8 cellular contexts compared by ENCODE assay signal in the genomic region with DNA sequence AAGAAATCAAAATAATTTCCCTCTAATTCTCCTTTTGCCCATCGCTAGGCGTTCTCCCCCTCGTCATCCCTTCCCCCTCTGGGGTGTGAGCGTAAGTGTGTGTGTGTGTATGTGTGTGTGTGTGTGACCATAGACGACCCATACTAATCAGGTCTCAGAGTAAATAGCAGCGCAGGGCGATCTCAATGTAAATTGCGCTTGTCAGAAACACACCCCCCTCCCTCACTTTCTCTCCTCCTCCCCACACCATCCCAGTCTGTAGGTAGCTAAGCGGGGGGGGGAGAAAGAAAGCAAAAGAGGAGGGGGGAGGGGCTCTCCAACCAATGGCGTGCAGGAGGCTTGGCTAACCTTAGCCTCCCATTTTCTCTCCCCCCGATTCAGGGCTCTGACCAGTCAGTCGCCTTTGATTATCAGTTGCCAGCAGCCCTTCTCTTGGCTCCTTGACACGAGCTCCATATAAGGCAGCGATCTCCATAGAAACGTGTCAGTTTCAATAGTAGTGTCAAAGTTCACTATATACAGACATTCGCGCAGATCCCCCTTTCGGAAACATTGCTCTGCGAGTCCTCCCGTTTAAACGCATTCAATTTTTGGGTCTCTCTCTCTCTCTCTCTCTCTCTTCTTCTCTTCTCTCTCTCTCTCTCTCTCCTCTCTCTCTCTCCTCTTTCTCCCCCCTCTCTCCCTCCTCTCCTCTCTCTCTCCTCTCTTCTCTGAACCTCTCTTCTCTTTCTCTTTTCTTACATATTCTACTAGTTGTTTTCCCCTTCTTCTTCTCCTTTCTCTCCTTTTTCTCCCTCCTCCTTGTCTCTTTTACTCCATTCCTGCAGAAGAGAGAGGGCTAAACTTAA. TPM values are rescaled to one million over a fixed set of nuclear protein-coding genes. Genes with fewer than 3 reads are reported as not detected.
DNase-seq lines count a peak whose midpoint lies in the region; ATAC-seq and TF ChIP-seq lines count a peak whose summit lies in the region.

A gene (plus strand): TSS at position 546 of the 848 bp plus-strand sequence. CDS start 1,802 bp downstream, outside the sequence.

- no peak for DNase-seq in activated T-cell treated with anti-CD3 and anti-CD28 coated beads, Interleukin-2, amount 50 U/mL, for 4 hours
- DNase-seq in activated T-cell treated with anti-CD3 and anti-CD28 coated beads, Interleukin-2, amount 50 U/mL, for 48 hours, result no peak
- DNase-seq in NCI-H1105 (lab: John Stamatoyannopoulos, UW) (peak; percentile 88), SW 1271 (lab: John Stamatoyannopoulos, UW) (peak; percentile 89 to 99), esophagus muscularis mucosa (ENCODE audit: extremely low spot score) (peak; percentile 96), nephron progenitor cell (peak; percentile 80)
- DNase-seq in stimulated activated CD4-positive, alpha-beta T cell treated with anti-CD3 and anti-CD28 coated beads, Interleukin-12 subunit alpha, Interleukin-12 subunit beta, amount 100 ng/mL, for 4 hours, result no peak

- peak within 1 kb of the TSS; percentile 71 to 87 (median 76) for H3K4me3 ChIP-seq in esophagus muscularis mucosa

- peaks cover 0 to 2% (median 0%) of the 10 kb centered on the region in 4 donors for H3K36me3 ChIP-seq in esophagus muscularis mucosa

- H3K9me3 Mint-ChIP-seq in activated T-cell treated with anti-CD3 and anti-CD28 coated beads, Interleukin-2, amount 50 U/mL, for 4 hours, result no peaks in the 10 kb centered on the region
- no peaks in the 10 kb centered on the region for H3K9me3 Mint-ChIP-seq in nephron progenitor cell

- intact Hi-C loops in esophagus muscularis mucosa (cut with DNase I), result loop anchor here (2.0 to 10.0 kb wide), 3 partner anchors 38 to 332 kb away; no protein-coding TSS in a partner anchor

- peaks cover 47 to 75% (median 59%) of the 10 kb centered on the region in 4 donors for H3K4me1 ChIP-seq in esophagus muscularis mucosa

- H3K36me3 Mint-ChIP-seq in activated T-cell treated with anti-CD3 and anti-CD28 coated beads, Interleukin-2, amount 50 U/mL, for 4 hours (ENCODE audit: insufficient read depth), result no peaks in the 10 kb centered on the region
- peaks cover 23% of the 10 kb centered on the region for H3K36me3 Mint-ChIP-seq in nephron progenitor cell (ENCODE audit: low read depth)

- TF ChIP-seq CTCF in esophagus muscularis mucosa (IDR thresholded peaks at IDR 0.05), result peak; percentile 47 to 100 (median 89)
- no peak for TF ChIP-seq CTCF in nephron progenitor cell (IDR thresholded peaks at IDR 0.05)

- WGBS in esophagus muscularis mucosa, result 2% methylated on average over 21 of the region's 21 CpGs

- peaks cover 46% of the 10 kb centered on the region for H3K27me3 Mint-ChIP-seq in activated T-cell treated with anti-CD3 and anti-CD28 coated beads, Interleukin-2, amount 50 U/mL, for 4 hours (ENCODE audit: low read depth)
- peaks cover 11% of the 10 kb centered on the region for H3K27me3 Mint-ChIP-seq in nephron progenitor cell (ENCODE audit: low read depth, poor library complexity)

- H3K27ac Mint-ChIP-seq in nephron progenitor cell, result no peak within 1 kb of the TSS

- no peaks in the 10 kb centered on the region for H3K9me3 ChIP-seq in esophagus muscularis mucosa

- H3K27me3 ChIP-seq in esophagus muscularis mucosa, result peaks cover 0 to 35% (median 7%) of the 10 kb centered on the region in 4 donors

- peak within 1 kb of the TSS; percentile 73 for H3K4me3 Mint-ChIP-seq in activated T-cell treated with anti-CD3 and anti-CD28 coated beads, Interleukin-2, amount 50 U/mL, for 4 hours
- H3K4me3 Mint-ChIP-seq in nephron progenitor cell, result peak within 1 kb of the TSS; percentile 94

- no peak for TF ChIP-seq POLR2A in esophagus muscularis mucosa (IDR thresholded peaks at IDR 0.05; ENCODE audit: low read depth)

- TF ChIP-seq EP300 in esophagus muscularis mucosa (IDR thresholded peaks at IDR 0.05), result no peak

- H3K27ac ChIP-seq in esophagus muscularis mucosa (replicated peaks in 1 of 4), result peak within 1 kb of the TSS; percentile 77 to 95 (median 91)

- peaks cover 20% of the 10 kb centered on the region for H3K4me1 Mint-ChIP-seq in activated T-cell treated with anti-CD3 and anti-CD28 coated beads, Interleukin-2, amount 50 U/mL, for 4 hours (ENCODE audit: low read depth)
- peaks cover 27% of the 10 kb centered on the region for H3K4me1 Mint-ChIP-seq in nephron progenitor cell

- no peak for ATAC-seq in activated T-cell treated with anti-CD3 and anti-CD28 coated beads, Interleukin-2, amount 50 U/mL, for 4 hours
- ATAC-seq in GM21529 (IDR thresholded peaks at IDR 0.05; ENCODE audit: unreplicated experiment), result no peak

RNA-seq across cellular contexts. Expression of the gene that starts here (rescaled TPM):
- under 1 TPM; 0.08 to 0.21 (median 0.10) TPM for total RNA-seq in activated T-cell treated with anti-CD3 and anti-CD28 coated beads, Interleukin-2, amount 50 U/mL, for 4 hours
- 10 to 100 TPM; 17.4 to 43.8 (median 40.6) TPM for total RNA-seq in esophagus muscularis mucosa

Comparison
In these comparisons a context has a peak if more than half of its experiments do, and no peak if none do; other contexts are left out.
1. RNA of the gene that starts here (total RNA-seq): 17.4 to 43.8 TPM in esophagus muscularis mucosa; 0.08 to 0.21 TPM in activated T-cell treated with anti-CD3 and anti-CD28 coated beads, Interleukin-2, amount 50 U/mL, for 4 hours; every median in the first group is over 10 times any median in the second.
2. DNase-seq: peak in NCI-H1105 (single experiment), SW 1271 (2 of 2), esophagus muscularis mucosa (single experiment) and nephron progenitor cell (single experiment); none in activated T-cell treated with anti-CD3 and anti-CD28 coated beads, Interleukin-2, amount 50 U/mL, for 4 hours (single experiment), activated T-cell treated with anti-CD3 and anti-CD28 coated beads, Interleukin-2, amount 50 U/mL, for 48 hours (0 of 2) and stimulated activated CD4-positive, alpha-beta T cell treated with anti-CD3 and anti-CD28 coated beads, Interleukin-12 subunit alpha, Interleukin-12 subunit beta, amount 100 ng/mL, for 4 hours (single experiment).